Comparison of ENCODE assay signal across 9 cellular contexts in the genomic region with DNA sequence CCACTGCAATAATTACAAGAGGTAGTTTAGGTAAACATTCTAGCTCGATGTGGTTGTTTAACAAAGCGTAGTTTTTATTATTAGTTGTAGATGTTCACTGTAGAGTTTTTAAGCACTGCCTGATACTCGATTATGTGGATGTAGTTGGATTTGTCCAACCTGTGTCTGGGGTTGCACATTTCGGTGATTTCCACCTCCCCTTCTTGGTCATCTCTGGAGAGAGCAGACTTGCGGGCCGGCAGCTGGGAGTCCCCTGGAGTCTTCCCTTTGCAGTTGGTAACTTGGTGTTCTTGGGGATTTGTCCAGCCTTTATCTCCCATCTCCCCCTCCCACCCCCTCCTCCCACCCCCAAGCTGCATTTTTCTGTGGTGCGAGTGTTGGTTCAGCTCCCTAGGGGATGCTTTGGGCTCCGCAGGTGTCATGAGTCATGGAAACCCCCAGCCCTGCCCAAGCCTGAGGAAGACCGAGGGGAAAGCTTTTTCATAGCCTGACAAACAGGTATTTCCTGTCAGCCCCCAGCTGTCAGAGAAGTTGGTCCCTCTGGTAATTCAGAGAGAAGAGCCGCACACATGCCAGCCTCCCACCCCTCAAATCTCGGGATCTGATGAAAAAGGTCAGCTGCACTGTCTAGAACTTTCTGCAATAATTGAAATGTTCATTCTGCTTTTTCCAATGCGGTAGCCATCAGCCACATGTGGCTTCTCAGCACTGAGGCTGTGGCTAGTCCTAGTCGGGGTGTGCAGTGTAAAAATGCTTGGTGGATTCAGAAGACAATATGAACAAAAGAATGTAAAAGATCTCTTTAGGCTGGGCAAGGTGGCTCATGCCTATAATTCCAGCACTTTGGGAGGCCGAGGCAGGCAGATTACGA. TPM values are rescaled to one million over a fixed set of nuclear protein-coding genes. Genes with fewer than 3 reads are reported as not detected.
A peak's percentile ranks its signal among the peaks of the same experiment; 100 is the strongest.
DNase-seq lines count a peak whose midpoint lies in the region; ATAC-seq, FAIRE-seq and TF ChIP-seq lines count a peak whose summit lies in the region.
"Had no signal": no experiment of that assay in that cellular context is flagged by ENCODE, and none has a peak within 500 bp of the region (broad histone marks: within the 10 kb centered on the region; RNA-seq: fewer than 3 reads in every experiment).

No MANE protein-coding gene starts in this region.

- peaks cover 45% of the 10 kb centered on the region for H3K36me3 Mint-ChIP-seq in activated T-cell treated with anti-CD3 and anti-CD28 coated beads, Interleukin-2, amount 50 U/mL, for 24 hours (ENCODE audit: low read depth)
- H3K36me3 Mint-ChIP-seq in astrocyte (ENCODE audit: low read depth, unreplicated experiment): peaks cover 19% of the 10 kb centered on the region

- ATAC-seq in HG03108 (IDR thresholded peaks at IDR 0.05; ENCODE audit: unreplicated experiment): peak; percentile 45

- H3K27me3 ChIP-seq in astrocyte (ENCODE audit: insufficient read depth, low read length) (no peaks in the 10 kb centered on the region), thyroid gland (no peaks in the 10 kb centered on the region)

- H3K4me2 ChIP-seq in astrocyte (ENCODE audit: low read length): peak overlapping the region; percentile 63

- peak overlapping the region; percentile 69 for H3K27ac ChIP-seq in astrocyte (ENCODE audit: low read depth, low read length)
- peak overlapping the region; percentile 55 to 100 (median 98) for H3K27ac ChIP-seq in thyroid gland

- H3K27ac Mint-ChIP-seq in activated T-cell treated with anti-CD3 and anti-CD28 coated beads, Interleukin-2, amount 50 U/mL, for 24 hours: peak overlapping the region; percentile 74
- H3K27ac Mint-ChIP-seq in astrocyte (ENCODE audit: unreplicated experiment): peak overlapping the region; percentile 90
- H3K27ac Mint-ChIP-seq: activated CD4-positive, alpha-beta memory T cell treated with anti-CD3 and anti-CD28 coated beads, Interleukin-2, amount 10 ng/mL, durations not matched to agents 7 days and 5 days had no signal

- no peak overlapping the region for H2AFZ ChIP-seq in astrocyte (ENCODE audit: low read depth, low read length)

- H3K9ac ChIP-seq in astrocyte (ENCODE audit: low read length): peak overlapping the region; percentile 43

- no peaks in the 10 kb centered on the region for H3K9me3 ChIP-seq in astrocyte (ENCODE audit: insufficient read depth, low read depth, low read length)
- H3K9me3 ChIP-seq in thyroid gland: no peaks in the 10 kb centered on the region

- H3K36me3 ChIP-seq in astrocyte (ENCODE audit: insufficient read depth, low read length): no peaks in the 10 kb centered on the region
- H3K36me3 ChIP-seq in thyroid gland: no peaks in the 10 kb centered on the region

- H3K27me3 Mint-ChIP-seq in activated T-cell treated with anti-CD3 and anti-CD28 coated beads, Interleukin-2, amount 50 U/mL, for 24 hours: no peaks in the 10 kb centered on the region
- no peaks in the 10 kb centered on the region for H3K27me3 Mint-ChIP-seq in astrocyte (ENCODE audit: low read depth, unreplicated experiment)
- H3K27me3 Mint-ChIP-seq: activated CD4-positive, alpha-beta memory T cell treated with anti-CD3 and anti-CD28 coated beads, Interleukin-2, amount 10 ng/mL, durations not matched to agents 7 days and 5 days had no signal

- H3K4me1 ChIP-seq in astrocyte (ENCODE audit: insufficient read depth, low read length) (peaks cover 33% of the 10 kb centered on the region), thyroid gland (peaks cover 67 to 93% of the 10 kb centered on the region in 2 donors)

- H3K9me3 Mint-ChIP-seq in activated T-cell treated with anti-CD3 and anti-CD28 coated beads, Interleukin-2, amount 50 U/mL, for 24 hours: no peaks in the 10 kb centered on the region
- peaks cover 6% of the 10 kb centered on the region for H3K9me3 Mint-ChIP-seq in astrocyte (ENCODE audit: unreplicated experiment)
- H3K9me3 Mint-ChIP-seq: activated CD4-positive, alpha-beta memory T cell treated with anti-CD3 and anti-CD28 coated beads, Interleukin-2, amount 10 ng/mL, durations not matched to agents 7 days and 5 days had no signal

- intact Hi-C loops in thyroid gland (cut with DNase I): no loop called here

- 58 to 66% methylated on average over 14 to 15 of the region's 15 CpGs for WGBS in thyroid gland, 2 donors

- H3K79me2 ChIP-seq in astrocyte (ENCODE audit: insufficient read depth, low read length): peaks cover 61% of the 10 kb centered on the region

- peak in 1 of 2 donors; percentile 12 for TF ChIP-seq POLR2A in thyroid gland (IDR thresholded peaks at IDR 0.05)

- H3K4me3 Mint-ChIP-seq in activated T-cell treated with anti-CD3 and anti-CD28 coated beads, Interleukin-2, amount 50 U/mL, for 24 hours: peak overlapping the region; percentile 25
- H3K4me3 Mint-ChIP-seq in astrocyte (ENCODE audit: unreplicated experiment): peak overlapping the region; percentile 29
- H3K4me3 Mint-ChIP-seq: activated CD4-positive, alpha-beta memory T cell treated with anti-CD3 and anti-CD28 coated beads, Interleukin-2, amount 10 ng/mL, durations not matched to agents 7 days and 5 days had no signal

- no peak for FAIRE-seq in astrocyte (lab: Jason Lieb, UNC)

- peaks cover 58% of the 10 kb centered on the region for H4K20me1 ChIP-seq in astrocyte (ENCODE audit: insufficient read depth, low read length)

- TF ChIP-seq CTCF in astrocyte (IDR thresholded peaks at IDR 0.05; ENCODE audit: insufficient read depth, low read depth, low read length) (no peak), thyroid gland (IDR thresholded peaks at IDR 0.05) (no peak)

- no peak for DNase-seq in activated T-cell treated with anti-CD3 and anti-CD28 coated beads, Interleukin-2, amount 50 U/mL, for 24 hours
- DNase-seq in activated T-cell treated with anti-CD3 and anti-CD28 coated beads, Interleukin-2, amount 50 U/mL, for 48 hours: no peak
- DNase-seq in astrocyte (ENCODE audit: low read depth): peak; percentile 75
- no peak for DNase-seq in thyroid gland
- no peak for DNase-seq in NCI-H187 (lab: John Stamatoyannopoulos, UW)
- no peak for DNase-seq in globus pallidus (ENCODE audit: low spot score)
- no peak for DNase-seq in retina
- DNase-seq: activated CD4-positive, alpha-beta memory T cell treated with anti-CD3 and anti-CD28 coated beads, Interleukin-2, amount 10 ng/mL, durations not matched to agents 7 days and 5 days had no signal

- H3K4me3 ChIP-seq in astrocyte (ENCODE audit: insufficient read depth, low read depth, low read length) (no peak overlapping the region), thyroid gland (replicated peaks in 1 of 3) (no peak overlapping the region)

- H3K4me1 Mint-ChIP-seq in activated T-cell treated with anti-CD3 and anti-CD28 coated beads, Interleukin-2, amount 50 U/mL, for 24 hours (ENCODE audit: low read depth): peaks cover 36% of the 10 kb centered on the region
- H3K4me1 Mint-ChIP-seq in astrocyte (ENCODE audit: low read depth, unreplicated experiment): peaks cover 65% of the 10 kb centered on the region

RNA-seq across cellular contexts. Expression of a gene that starts 50.3 kb away (rescaled TPM):
- total RNA-seq in astrocyte: 85.2 and 90.2 TPM in 2 replicates
- total RNA-seq in thyroid gland: 10 to 100 TPM; 35.9 to 75.5 (median 67.7) TPM
